ENCODE assay signal across 8 cellular contexts in genomic region chr4:7068883-7069282, GRCh38. TPM values are rescaled to one million over a fixed set of nuclear protein-coding genes. Genes with fewer than 3 reads are reported as not detected.
DNase-seq lines count a peak whose midpoint lies in the region; ATAC-seq and TF ChIP-seq lines count a peak whose summit lies in the region.

No MANE protein-coding gene starts in this region.

- peak overlapping the region; percentile 59 to 61 for H3K9ac ChIP-seq in duodenal mucosa (ENCODE audit: low read depth in 1 of 2, low read length in 2 of 2)

- no peak for ATAC-seq in GM21367 (IDR thresholded peaks at IDR 0.05; ENCODE audit: unreplicated experiment)
- no peak for ATAC-seq in GM18519 (IDR thresholded peaks at IDR 0.05; ENCODE audit: low FRiP score, unreplicated experiment)

- TF ChIP-seq POLR2A in NB4 (IDR thresholded peaks at IDR 0.05; ENCODE audit: extremely low read depth, insufficient read length) = no peak

- intact Hi-C loops in Caco-2 (cut with micrococcal nuclease; ENCODE audit: unreplicated experiment) = loop anchor here (1.0 to 2.0 kb wide), 3 partner anchors 25 to 348 kb away; no protein-coding TSS in a partner anchor

- H3K27ac ChIP-seq in duodenal mucosa (ENCODE audit: low read depth, low read length) = no peak overlapping the region

- H3K27ac Mint-ChIP-seq in Caco-2 (ENCODE audit: unreplicated experiment) = peak overlapping the region; percentile 87
- peak overlapping the region; percentile 59 to 92 (median 88) for H3K27ac Mint-ChIP-seq in nephron

- peaks cover 9% of the 10 kb centered on the region; the same call in 1 of the 2 replicates for H3K4me1 ChIP-seq in Caco-2
- peaks cover 19 to 22% of the 10 kb centered on the region in 2 donors for H3K4me1 ChIP-seq in duodenal mucosa (ENCODE audit: control insufficient read depth in 1 of 2, insufficient read depth in 2 of 2, low read length in 2 of 2)

- peak in 1 of 2 experiments; percentile 23 for DNase-seq in Caco-2
- DNase-seq in NB4 (ENCODE audit: low read depth) = no peak
- DNase-seq in NCI-H2029 treated with DMSO at 0.1 percent for 48 hours (lab: John Stamatoyannopoulos, UW) = no peak
- no peak for DNase-seq in retina

- H3K4me3 ChIP-seq in Caco-2 (ENCODE audit: low read depth, low read length) (peak overlapping the region; percentile 77), NB4 (ENCODE audit: low read depth, low read length) (peak overlapping the region; percentile 68), duodenal mucosa (ENCODE audit: low read depth in 1 of 2, low read length in 2 of 2) (peak overlapping the region; percentile 74 to 79)

- CTCF ChIA-PET in Caco-2 (lab: Charles Lee) = interaction anchor here (2.4 kb wide), 1 partner anchor 26 kb away, joined by 24 read pairs; the partner anchor contains the start of gene TADA2B

- H3K9me3 ChIP-seq in Caco-2 (no peaks in the 10 kb centered on the region), duodenal mucosa (ENCODE audit: control insufficient read depth in 1 of 2, low read length in 2 of 2) (no peaks in the 10 kb centered on the region)

- H3K36me3 Mint-ChIP-seq in Caco-2 (ENCODE audit: insufficient read depth, unreplicated experiment) (peaks cover 30% of the 10 kb centered on the region), nephron (ENCODE audit: low read depth) (peaks cover 17% of the 10 kb centered on the region)

- H3K4me3 Mint-ChIP-seq in Caco-2 (ENCODE audit: unreplicated experiment) (peak overlapping the region; percentile 90), nephron (peak overlapping the region; percentile 89 to 95 (median 91))

- H3K9me3 Mint-ChIP-seq in Caco-2 (ENCODE audit: unreplicated experiment) (no peaks in the 10 kb centered on the region), nephron (no peaks in the 10 kb centered on the region)

- H3K27me3 Mint-ChIP-seq in Caco-2 (ENCODE audit: insufficient read depth, unreplicated experiment) (no peaks in the 10 kb centered on the region), nephron (ENCODE audit: low read depth) (peaks cover 13% of the 10 kb centered on the region)

- H3K36me3 ChIP-seq in Caco-2 (ENCODE audit: control insufficient read depth, insufficient read depth, low read length) = peaks cover under 1% of the 10 kb centered on the region; the same call in 1 of the 2 replicates
- peaks cover 3 to 12% of the 10 kb centered on the region in 2 donors for H3K36me3 ChIP-seq in duodenal mucosa (ENCODE audit: control insufficient read depth in 1 of 2, insufficient read depth in 2 of 2, low read length in 2 of 2)

- H3K27me3 ChIP-seq in Caco-2 (replicated peaks; ENCODE audit: control insufficient read depth, insufficient read depth, low read length) (no peaks in the 10 kb centered on the region), duodenal mucosa (ENCODE audit: control insufficient read depth in 1 of 2, insufficient read depth in 2 of 2, low read length in 2 of 2) (no peaks in the 10 kb centered on the region)

- POLR2A ChIA-PET in Caco-2 (lab: Charles Lee) = interaction anchor here (1.0 kb wide), 1 partner anchor 34 kb away, joined by 3 read pairs; no protein-coding TSS in a partner anchor

- H3K4me1 Mint-ChIP-seq in Caco-2 (ENCODE audit: low read depth, unreplicated experiment) (peaks cover 14% of the 10 kb centered on the region), nephron (peaks cover 45% of the 10 kb centered on the region)

- BruUV-seq in Caco-2 (replicated peaks; lab: Mats Ljungman, UMichigan) = no TSS peak

- TF ChIP-seq CTCF in Caco-2 (IDR thresholded peaks at IDR 0.05; ENCODE audit: insufficient read depth in 1 of 2, low read depth in 1 of 2, low read length in 1 of 2, severe bottlenecking in 1 of 2, unreplicated experiment in 1 of 2) = no peak
- no peak for TF ChIP-seq CTCF in NB4 (IDR thresholded peaks at IDR 0.05; ENCODE audit: low read depth, low read length)
- TF ChIP-seq CTCF in nephron (IDR thresholded peaks at IDR 0.05; ENCODE audit: unreplicated experiment in 3 of 3) = no peak

RNA-seq across cellular contexts. Expression of gene GRPEL1, which starts 1.0 kb away (rescaled TPM):
- total RNA-seq in Caco-2 (2022) = 47.3 and 51.7 TPM in 2 replicates

RNA-seq across cellular contexts. Expression of gene TADA2B, which starts 25.7 kb away (rescaled TPM):
- 17.2 and 21.8 TPM in 2 replicates for total RNA-seq in Caco-2 (2022)
